Comparison of ENCODE assay signal across 26 cellular contexts in genomic region chr11:110415081-110415480, GRCh38.
"Had no signal": no experiment of that assay in that cellular context is flagged by ENCODE, and none has a peak within 500 bp of the region (broad histone marks: within the 10 kb centered on the region; RNA-seq: fewer than 3 reads in every experiment).

No MANE protein-coding gene starts in this region.

- DNase-seq: left colon; left lung; lower lobe of right lung; mammary epithelial cell; mesenchymal stem cell; naive thymus-derived CD8-positive, alpha-beta T cell; nucleus accumbens; pancreas; posterior cingulate gyrus; retina; right cardiac atrium; spleen; stimulated activated CD4-positive, alpha-beta T cell treated with anti-CD3 and anti-CD28 coated beads, Interleukin-4, amount 100 ng/mL, for 24 hours; stimulated activated naive CD4-positive, alpha-beta T cell; tibial artery; trophoblast cell; upper lobe of right lung had no signal

- H3K9me3 ChIP-seq: left lung, lower lobe of right lung, pancreas, prostate gland, spleen, suprapubic skin, thoracic aorta, tibial artery, upper lobe of right lung had no signal

- H3K4me3 ChIP-seq: hepatocyte, left lung, lower lobe of right lung, pancreas, prostate gland, skin epidermis, spleen, suprapubic skin, thoracic aorta, tibial artery, upper lobe of right lung had no signal

- ATAC-seq: left colon; left lung; lower lobe of right lung; naive thymus-derived CD8-positive, alpha-beta T cell; pancreas; right cardiac atrium; sciatic nerve; stimulated activated effector memory CD8-positive, alpha-beta T cell treated with anti-CD3 and anti-CD28 coated beads, Interleukin-12 subunit alpha, Interleukin-12 subunit beta, amount 100 ng/mL, for 72 hours; upper lobe of right lung had no signal

- H3K36me3 ChIP-seq: left lung, lower lobe of right lung, pancreas, prostate gland, spleen, suprapubic skin, thoracic aorta, tibial artery, upper lobe of right lung had no signal

- FAIRE-seq: keratinocyte, pancreas, urothelium cell line had no signal

- H3K4me1 ChIP-seq: left lung, lower lobe of right lung, pancreas, prostate gland, spleen, suprapubic skin, tibial artery, upper lobe of right lung had no signal

- H3K27me3 ChIP-seq: hepatocyte, left lung, pancreas, spleen, suprapubic skin, tibial artery, upper lobe of right lung had no signal

- H3K27ac ChIP-seq: hepatocyte, left lung, lower lobe of right lung, pancreas, prostate gland, skin epidermis, spleen, suprapubic skin, thoracic aorta, tibial artery, upper lobe of right lung had no signal
